In the genomic region with DNA sequence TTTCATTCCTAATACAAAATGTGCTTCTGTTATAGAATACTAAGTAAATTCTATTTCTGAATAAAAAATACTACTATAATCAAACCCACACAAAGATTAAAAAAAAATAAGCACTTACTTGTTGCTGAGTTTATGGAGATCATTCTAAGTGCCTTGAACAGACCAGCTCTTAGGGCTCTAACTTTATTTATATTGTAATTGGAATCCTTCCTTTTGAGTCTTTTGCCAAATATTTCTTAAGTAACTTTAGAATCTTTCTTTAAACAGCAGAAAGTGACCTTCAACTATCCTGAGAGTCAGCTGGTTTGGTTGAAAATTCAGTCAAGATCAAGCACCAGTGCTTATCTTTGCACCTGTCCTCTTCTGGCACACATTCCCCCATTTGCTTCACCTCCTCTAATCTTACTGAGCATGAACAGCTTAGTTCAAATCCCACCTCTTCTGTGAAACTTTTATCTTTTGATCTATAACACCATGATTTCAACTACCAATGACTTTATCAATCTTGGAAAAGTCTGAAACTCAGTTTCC, we compare ENCODE assay signal across 1 cellular context.
TF ChIP-seq lines count a peak whose summit lies in the region.

No MANE protein-coding gene starts in this region.

TF ChIP-seq in IMR-90, 13 proteins besides CTCF, POLR2A, EP300 and RAD21 (continued from another document):
- TF ChIP-seq, protein P1, sequence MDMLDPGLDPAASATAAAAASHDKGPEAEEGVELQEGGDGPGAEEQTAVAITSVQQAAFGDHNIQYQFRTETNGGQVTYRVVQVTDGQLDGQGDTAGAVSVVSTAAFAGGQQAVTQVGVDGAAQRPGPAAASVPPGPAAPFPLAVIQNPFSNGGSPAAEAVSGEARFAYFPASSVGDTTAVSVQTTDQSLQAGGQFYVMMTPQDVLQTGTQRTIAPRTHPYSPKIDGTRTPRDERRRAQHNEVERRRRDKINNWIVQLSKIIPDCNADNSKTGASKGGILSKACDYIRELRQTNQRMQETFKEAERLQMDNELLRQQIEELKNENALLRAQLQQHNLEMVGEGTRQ (IDR thresholded peaks at IDR 0.05; ENCODE audit: low read depth, low read length) = no peak
- TF ChIP-seq, protein P2, sequence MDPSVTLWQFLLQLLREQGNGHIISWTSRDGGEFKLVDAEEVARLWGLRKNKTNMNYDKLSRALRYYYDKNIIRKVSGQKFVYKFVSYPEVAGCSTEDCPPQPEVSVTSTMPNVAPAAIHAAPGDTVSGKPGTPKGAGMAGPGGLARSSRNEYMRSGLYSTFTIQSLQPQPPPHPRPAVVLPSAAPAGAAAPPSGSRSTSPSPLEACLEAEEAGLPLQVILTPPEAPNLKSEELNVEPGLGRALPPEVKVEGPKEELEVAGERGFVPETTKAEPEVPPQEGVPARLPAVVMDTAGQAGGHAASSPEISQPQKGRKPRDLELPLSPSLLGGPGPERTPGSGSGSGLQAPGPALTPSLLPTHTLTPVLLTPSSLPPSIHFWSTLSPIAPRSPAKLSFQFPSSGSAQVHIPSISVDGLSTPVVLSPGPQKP (IDR thresholded peaks at IDR 0.05; ENCODE audit: borderline replicate concordance, low read depth, low read length) = no peak
- TF ChIP-seq BHLHE40 (IDR thresholded peaks at IDR 0.05; ENCODE audit: low read depth, low read length) = no peak
- no peak for TF ChIP-seq MXI1 (IDR thresholded peaks at IDR 0.05; ENCODE audit: borderline replicate concordance, low read depth, low read length)
- TF ChIP-seq CEBPB (IDR thresholded peaks at IDR 0.05; ENCODE audit: low read depth, low read length) = no peak
- no peak for TF ChIP-seq FOS (IDR thresholded peaks at IDR 0.05; ENCODE audit: low read depth, low read length)
- TF ChIP-seq RCOR1 (IDR thresholded peaks at IDR 0.05; ENCODE audit: insufficient replicate concordance, low read length) = no peak
- TF ChIP-seq SMC3 (IDR thresholded peaks at IDR 0.05; ENCODE audit: low read depth, low read length) = no peak
- TF ChIP-seq CHD1 (IDR thresholded peaks at IDR 0.05; ENCODE audit: low read depth, low read length) = no peak
TF ChIP-seq in IMR-90: peak in this region for 0.
